8 cellular contexts compared by ENCODE assay signal in the genomic region with DNA sequence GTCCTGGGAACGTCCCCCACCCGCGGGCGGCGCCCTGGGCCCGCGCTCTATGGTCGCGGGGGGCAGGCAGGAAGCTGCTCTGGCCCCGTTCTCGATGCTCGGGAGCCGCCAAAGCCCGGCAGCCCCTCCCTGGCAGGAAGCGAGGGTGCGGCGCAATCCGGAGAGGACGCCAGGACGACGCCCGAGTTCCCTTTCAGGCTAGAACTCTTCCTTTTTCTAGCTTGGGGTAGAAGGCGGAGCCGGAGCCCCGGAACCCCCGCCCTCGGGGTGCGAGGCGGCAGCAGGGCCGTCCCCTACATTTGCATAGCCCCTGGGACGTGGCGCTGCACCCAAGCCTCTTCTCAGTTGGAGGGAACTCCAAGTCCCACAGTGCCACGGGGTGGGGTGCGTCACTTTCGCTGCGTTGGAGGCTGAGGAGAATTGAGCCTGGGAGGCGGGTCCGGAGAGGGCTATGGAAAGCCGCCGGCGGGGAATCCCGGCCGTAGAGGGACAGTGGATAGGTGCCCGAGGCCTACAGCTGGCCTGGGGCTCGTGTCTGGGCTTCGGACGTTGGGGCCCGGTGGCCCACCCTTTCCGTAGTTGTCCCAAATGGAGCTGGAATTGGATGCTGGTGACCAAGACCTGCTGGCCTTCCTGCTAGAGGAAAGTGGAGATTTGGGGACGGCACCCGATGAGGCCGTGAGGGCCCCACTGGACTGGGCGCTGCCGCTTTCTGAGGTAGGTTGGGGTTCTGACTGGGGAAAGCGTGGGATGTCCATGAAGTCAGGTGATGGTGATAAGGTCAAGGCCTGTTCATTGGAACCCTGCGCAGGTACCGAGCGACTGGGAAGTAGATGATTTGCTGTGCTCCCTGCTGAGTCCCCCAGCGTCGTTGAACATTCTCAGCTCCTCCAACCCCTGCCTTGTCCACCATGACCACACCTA. TPM values are rescaled to one million over a fixed set of nuclear protein-coding genes. Genes with fewer than 3 reads are reported as not detected.
DNase-seq lines count a peak whose midpoint lies in the region; ATAC-seq, FAIRE-seq and TF ChIP-seq lines count a peak whose summit lies in the region.

A gene with protein sequence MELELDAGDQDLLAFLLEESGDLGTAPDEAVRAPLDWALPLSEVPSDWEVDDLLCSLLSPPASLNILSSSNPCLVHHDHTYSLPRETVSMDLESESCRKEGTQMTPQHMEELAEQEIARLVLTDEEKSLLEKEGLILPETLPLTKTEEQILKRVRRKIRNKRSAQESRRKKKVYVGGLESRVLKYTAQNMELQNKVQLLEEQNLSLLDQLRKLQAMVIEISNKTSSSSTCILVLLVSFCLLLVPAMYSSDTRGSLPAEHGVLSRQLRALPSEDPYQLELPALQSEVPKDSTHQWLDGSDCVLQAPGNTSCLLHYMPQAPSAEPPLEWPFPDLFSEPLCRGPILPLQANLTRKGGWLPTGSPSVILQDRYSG (plus strand): TSS at position 482 of the 924 bp plus-strand sequence. CDS start 107 bp downstream, at position 589.
A gene with protein sequence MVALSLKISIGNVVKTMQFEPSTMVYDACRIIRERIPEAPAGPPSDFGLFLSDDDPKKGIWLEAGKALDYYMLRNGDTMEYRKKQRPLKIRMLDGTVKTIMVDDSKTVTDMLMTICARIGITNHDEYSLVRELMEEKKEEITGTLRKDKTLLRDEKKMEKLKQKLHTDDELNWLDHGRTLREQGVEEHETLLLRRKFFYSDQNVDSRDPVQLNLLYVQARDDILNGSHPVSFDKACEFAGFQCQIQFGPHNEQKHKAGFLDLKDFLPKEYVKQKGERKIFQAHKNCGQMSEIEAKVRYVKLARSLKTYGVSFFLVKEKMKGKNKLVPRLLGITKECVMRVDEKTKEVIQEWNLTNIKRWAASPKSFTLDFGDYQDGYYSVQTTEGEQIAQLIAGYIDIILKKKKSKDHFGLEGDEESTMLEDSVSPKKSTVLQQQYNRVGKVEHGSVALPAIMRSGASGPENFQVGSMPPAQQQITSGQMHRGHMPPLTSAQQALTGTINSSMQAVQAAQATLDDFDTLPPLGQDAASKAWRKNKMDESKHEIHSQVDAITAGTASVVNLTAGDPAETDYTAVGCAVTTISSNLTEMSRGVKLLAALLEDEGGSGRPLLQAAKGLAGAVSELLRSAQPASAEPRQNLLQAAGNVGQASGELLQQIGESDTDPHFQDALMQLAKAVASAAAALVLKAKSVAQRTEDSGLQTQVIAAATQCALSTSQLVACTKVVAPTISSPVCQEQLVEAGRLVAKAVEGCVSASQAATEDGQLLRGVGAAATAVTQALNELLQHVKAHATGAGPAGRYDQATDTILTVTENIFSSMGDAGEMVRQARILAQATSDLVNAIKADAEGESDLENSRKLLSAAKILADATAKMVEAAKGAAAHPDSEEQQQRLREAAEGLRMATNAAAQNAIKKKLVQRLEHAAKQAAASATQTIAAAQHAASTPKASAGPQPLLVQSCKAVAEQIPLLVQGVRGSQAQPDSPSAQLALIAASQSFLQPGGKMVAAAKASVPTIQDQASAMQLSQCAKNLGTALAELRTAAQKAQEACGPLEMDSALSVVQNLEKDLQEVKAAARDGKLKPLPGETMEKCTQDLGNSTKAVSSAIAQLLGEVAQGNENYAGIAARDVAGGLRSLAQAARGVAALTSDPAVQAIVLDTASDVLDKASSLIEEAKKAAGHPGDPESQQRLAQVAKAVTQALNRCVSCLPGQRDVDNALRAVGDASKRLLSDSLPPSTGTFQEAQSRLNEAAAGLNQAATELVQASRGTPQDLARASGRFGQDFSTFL (N-terminal part only) (minus strand): TSS at position 11 of the 924 bp plus-strand sequence. CDS start 6,501 bp downstream, outside the sequence.

- peaks cover 32% of the 10 kb centered on the region for H3K36me3 ChIP-seq in adipocyte (ENCODE audit: control insufficient read depth, insufficient read depth, low read length, severe bottlenecking)
- peaks cover 26% of the 10 kb centered on the region for H3K36me3 ChIP-seq in cardiac muscle cell

- H3K4me1 ChIP-seq in adipocyte (ENCODE audit: control insufficient read depth, insufficient read depth, low read length) (peaks cover 55% of the 10 kb centered on the region), cardiac muscle cell (ENCODE audit: low read depth) (peaks cover 42% of the 10 kb centered on the region)

- DNase-seq in GM12891 (ENCODE audit: insufficient read length, low spot score) (peak; percentile 92), NCI-H1436 (lab: John Stamatoyannopoulos, UW) (peak; percentile 95), T follicular helper cell (ENCODE audit: low read depth) (peak; percentile 93), adipocyte (ENCODE audit: low read depth) (peak; percentile 99), cardiac muscle cell (ENCODE audit: low read depth in 1 of 2, low spot score in 1 of 2) (peak; percentile 98 to 100), pons (ENCODE audit: low spot score) (peak; percentile 99), type B pancreatic cell (ENCODE audit: extremely low spot score, unreplicated experiment) (peak; percentile 96)

- H3K4me3 Mint-ChIP-seq in type B pancreatic cell = no peak within 1 kb of the TSS

- peak; percentile 59 for TF ChIP-seq POLR2A in GM12891 (IDR thresholded peaks at IDR 0.05; ENCODE audit: low read depth, low read length)

- peak within 1 kb of the TSS; percentile 99 for H3K9ac ChIP-seq in adipocyte (ENCODE audit: low read length)

- H3K27ac ChIP-seq in cardiac muscle cell = peak within 1 kb of the TSS; percentile 100

- ATAC-seq in HG02840 (IDR thresholded peaks at IDR 0.05; ENCODE audit: low FRiP score, unreplicated experiment) = peak; percentile 81

- H3K9me3 Mint-ChIP-seq in type B pancreatic cell = no peaks in the 10 kb centered on the region

- FAIRE-seq in GM12891 (lab: Jason Lieb, UNC) = peak; percentile 95

- peaks cover 16% of the 10 kb centered on the region for H3K4me1 Mint-ChIP-seq in type B pancreatic cell (ENCODE audit: unreplicated experiment)

- H3K4me3 ChIP-seq in adipocyte (ENCODE audit: low read length) (peak within 1 kb of the TSS; percentile 97), cardiac muscle cell (peak within 1 kb of the TSS; percentile 76)

- peaks cover 21% of the 10 kb centered on the region for H3K36me3 Mint-ChIP-seq in type B pancreatic cell

- H3K9me3 ChIP-seq in adipocyte (ENCODE audit: control insufficient read depth, low read length) = no peaks in the 10 kb centered on the region
- no peaks in the 10 kb centered on the region for H3K9me3 ChIP-seq in cardiac muscle cell (ENCODE audit: low read depth)

- no peak within 1 kb of the TSS for H3K27ac Mint-ChIP-seq in type B pancreatic cell

- H3K27me3 Mint-ChIP-seq in type B pancreatic cell = no peaks in the 10 kb centered on the region

- H3K27me3 ChIP-seq in adipocyte (replicated peaks; ENCODE audit: control insufficient read depth, insufficient read depth, low read length) (no peaks in the 10 kb centered on the region), cardiac muscle cell (no peaks in the 10 kb centered on the region)

- TF ChIP-seq CTCF in cardiac muscle cell (IDR thresholded peaks at IDR 0.05; ENCODE audit: low read depth, low read length) (no peak), type B pancreatic cell (conservative IDR thresholded peaks at IDR 0.05) (peak; percentile 2)

TF ChIP-seq in GM12891, 5 proteins besides CTCF, POLR2A, EP300 and RAD21:
- TF ChIP-seq SPI1 (IDR thresholded peaks at IDR 0.05; ENCODE audit: low read depth, low read length) (peak; percentile 61), POU2F2 (IDR thresholded peaks at IDR 0.05; ENCODE audit: low read depth, low read length) (peak; percentile 99), PAX5 (IDR thresholded peaks at IDR 0.05; ENCODE audit: insufficient read depth, low read length, severe bottlenecking) (peak; percentile 32), TAF1 (IDR thresholded peaks at IDR 0.05; ENCODE audit: low read depth, low read length) (peak; percentile 54; the same call in 1 of the 2 replicates), POLR2AphosphoS5 (IDR thresholded peaks at IDR 0.05; ENCODE audit: low read depth, low read length) (peak; percentile 28; the same call in 1 of the 2 replicates)

RNA-seq across cellular contexts. Expression of the first gene that starts in this region (rescaled TPM):
- polyA plus RNA-seq in GM12891 (2012; ENCODE audit: low read depth, missing spikeins) = 24.1 TPM
- total RNA-seq in cardiac muscle cell (45.7 and 51.5 TPM in 2 replicates), type B pancreatic cell (ENCODE audit: low replicate concordance) (29.1 and 36.4 TPM in 2 replicates)
- polyA plus RNA-seq in cardiac muscle cell = 62.3 and 84.2 TPM in 2 replicates

RNA-seq across cellular contexts. Expression of the second gene that starts in this region (rescaled TPM):
- 127 TPM for polyA plus RNA-seq in GM12891 (2012; ENCODE audit: low read depth, missing spikeins)
- total RNA-seq in cardiac muscle cell = 172 and 178 TPM in 2 replicates
- 96.0 and 98.0 TPM in 2 replicates for polyA plus RNA-seq in cardiac muscle cell
- 136 and 164 TPM in 2 replicates for total RNA-seq in type B pancreatic cell (ENCODE audit: low replicate concordance)

Comparison
In these comparisons a context has a peak if more than half of its experiments do, and no peak if none do; other contexts are left out.
1. Peak in every context shown above with its lines: DNase-seq, ATAC-seq, H3K4me3 ChIP-seq and H3K27ac ChIP-seq.